14 cellular contexts compared by ENCODE assay signal in the genomic region with DNA sequence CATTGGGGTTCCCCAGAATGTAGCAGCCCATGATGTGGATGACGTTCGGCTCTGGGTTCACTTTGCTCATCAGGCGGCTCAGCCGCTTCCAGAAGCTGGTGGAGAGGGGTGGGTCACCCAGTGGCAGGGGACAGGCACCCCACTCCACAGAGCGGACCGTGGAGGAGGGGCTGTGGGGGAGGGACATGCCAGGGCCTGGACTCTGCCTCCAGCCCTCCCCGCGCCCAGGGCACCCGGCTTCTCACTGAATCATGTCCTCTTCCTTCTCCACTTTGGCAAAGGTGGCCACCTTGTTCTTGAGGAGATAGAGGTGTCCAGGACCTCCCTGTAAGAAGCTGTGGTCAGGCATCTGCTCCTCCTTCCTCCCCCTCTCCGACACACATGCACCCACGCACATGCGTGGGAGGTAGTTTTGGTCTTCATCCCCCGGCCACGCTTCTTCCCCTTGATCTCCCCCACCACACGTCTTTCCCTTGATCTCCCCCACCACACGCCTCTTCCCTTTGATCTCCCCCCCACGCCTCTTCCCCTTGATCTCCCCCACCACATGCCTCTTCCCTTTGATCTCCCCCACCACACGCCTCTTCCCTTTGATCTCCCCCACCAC. TPM values are rescaled to one million over a fixed set of nuclear protein-coding genes. Genes with fewer than 3 reads are reported as not detected.
A peak's percentile ranks its signal among the peaks of the same experiment; 100 is the strongest.
DNase-seq lines count a peak whose midpoint lies in the region; FAIRE-seq and TF ChIP-seq lines count a peak whose summit lies in the region.
"Had no signal": no experiment of that assay in that cellular context is flagged by ENCODE, and none has a peak within 500 bp of the region (broad histone marks: within the 10 kb centered on the region; RNA-seq: fewer than 3 reads in every experiment).

No MANE protein-coding gene starts in this region.

- TF ChIP-seq EP300 in transverse colon (IDR thresholded peaks at IDR 0.05; ENCODE audit: low read depth) (no peak), stomach (IDR thresholded peaks at IDR 0.05) (no peak)

- DNase-seq in stimulated activated CD4-positive, alpha-beta T cell treated with anti-CD3 and anti-CD28 coated beads, Interleukin-2, amount 100 ng/mL, for 4 hours (ENCODE audit: low read depth): peak; percentile 74
- no peak for DNase-seq in stimulated activated CD4-positive, alpha-beta T cell treated with anti-CD3 and anti-CD28 coated beads, Interleukin-2, amount 100 ng/mL, for 24 hours
- peak in 3 of 5 donors; percentile 15 to 43 (median 37) for DNase-seq in T-helper 1 cell
- peak; percentile 69 for DNase-seq in kidney
- peak; percentile 7 for DNase-seq in transverse colon
- DNase-seq in DMS114 treated with DMSO at 0.1 percent for 48 hours (lab: John Stamatoyannopoulos, UW; ENCODE audit: unreplicated experiment): no peak
- no peak for DNase-seq in stomach
- no peak for DNase-seq in neuronal stem cell (ENCODE audit: low spot score)
- DNase-seq: Calu3, NCI-H2171 had no signal

- no peak overlapping the region for H2BK5ac ChIP-seq in neuronal stem cell (ENCODE audit: low read length)

- H3K4ac ChIP-seq in neuronal stem cell (ENCODE audit: low read length): no peak overlapping the region

- H3K79me1 ChIP-seq in neuronal stem cell (ENCODE audit: low read depth, low read length): peaks cover 10% of the 10 kb centered on the region

- no peak for TF ChIP-seq POLR2A in transverse colon (IDR thresholded peaks at IDR 0.05)
- TF ChIP-seq POLR2A in stomach (IDR thresholded peaks at IDR 0.05): no peak

- no peak overlapping the region for H2AK5ac ChIP-seq in neuronal stem cell (ENCODE audit: low read depth, low read length)

- H3K27me3 ChIP-seq in transverse colon (no peaks in the 10 kb centered on the region), stomach (peaks cover 0 to 8% (median 0%) of the 10 kb centered on the region in 3 donors), neuronal stem cell (ENCODE audit: control insufficient read depth in 3 of 3, insufficient read depth in 3 of 3, low read depth in 1 of 3, low read length in 3 of 3) (no peaks in the 10 kb centered on the region)
- H3K27me3 ChIP-seq: cardiac muscle cell had no signal

- no peak overlapping the region for H2AFZ ChIP-seq in neuronal stem cell (ENCODE audit: low read length)

- no peak overlapping the region for H3K27ac ChIP-seq in kidney (ENCODE audit: low read depth in 2 of 2, low read length in 2 of 2)
- H3K27ac ChIP-seq in transverse colon: no peak overlapping the region
- no peak overlapping the region for H3K27ac ChIP-seq in stomach
- no peak overlapping the region for H3K27ac ChIP-seq in neuronal stem cell (replicated peaks; ENCODE audit: low read length)
- H3K27ac ChIP-seq: cardiac muscle cell had no signal

- no peaks in the 10 kb centered on the region for H3K36me3 ChIP-seq in kidney (ENCODE audit: control insufficient read depth in 1 of 2, insufficient read depth in 2 of 2, low read length in 2 of 2)
- no peaks in the 10 kb centered on the region for H3K36me3 ChIP-seq in transverse colon
- H3K36me3 ChIP-seq in stomach: peaks cover 14 to 33% (median 29%) of the 10 kb centered on the region in 4 donors
- H3K36me3 ChIP-seq in neuronal stem cell (replicated peaks in 1 of 2; ENCODE audit: control insufficient read depth in 2 of 2, insufficient read depth in 2 of 2, low read length in 2 of 2): peaks cover 15 to 42% of the 10 kb centered on the region in 2 donors
- H3K36me3 ChIP-seq: cardiac muscle cell had no signal

- no peak for FAIRE-seq in kidney (lab: Jason Lieb, UNC)

- no peak overlapping the region for H2BK120ac ChIP-seq in neuronal stem cell (ENCODE audit: low read depth, low read length)

- H3K4me1 ChIP-seq in kidney (ENCODE audit: control insufficient read depth in 1 of 2, insufficient read depth in 1 of 2, low read depth in 1 of 2, low read length in 2 of 2) (peaks cover 0 to 13% of the 10 kb centered on the region in 2 donors), transverse colon (peaks cover 13 to 26% (median 22%) of the 10 kb centered on the region in 4 donors), stomach (peaks cover 23 to 36% (median 34%) of the 10 kb centered on the region in 4 donors), neuronal stem cell (ENCODE audit: control insufficient read depth in 2 of 2, insufficient read depth in 1 of 2, low read depth in 1 of 2, low read length in 2 of 2) (peaks cover 5 to 14% of the 10 kb centered on the region in 2 donors)

- no peak overlapping the region for H3K23ac ChIP-seq in neuronal stem cell (ENCODE audit: low read depth, low read length, poor library complexity)

- in situ Hi-C loops in transverse colon (cut with MboI; ENCODE audit: low pct_ligation_motif_present in 1 of 4, low pct_unique_long_range_greater_than_20kb in 1 of 4, low sequenced_read_pairs in 3 of 4): no loop called here

- no peak overlapping the region for H4K8ac ChIP-seq in neuronal stem cell (ENCODE audit: low read depth, low read length)

- 75% methylated on average over 5 to 18 of the region's 18 CpGs for WGBS in transverse colon (ENCODE audit: low coverage in 1 of 2), 2 donors
- 87 to 91% (median 90%) methylated on average over 16 to 18 of the region's 18 CpGs for WGBS in stomach, 5 donors
- no CpG with 5 or more reads among the region's 18 CpGs for WGBS in neuronal stem cell (ENCODE audit: extremely low coverage in 2 of 2, insufficient read length in 2 of 2, insufficient replicate concordance in 1 of 2), 2 donors

- H3K4me3 ChIP-seq in kidney (ENCODE audit: low read length in 2 of 2) (no peak overlapping the region), transverse colon (no peak overlapping the region), stomach (no peak overlapping the region), neuronal stem cell (ENCODE audit: low read length in 2 of 2) (no peak overlapping the region)
- H3K4me3 ChIP-seq: cardiac muscle cell had no signal

- H3K14ac ChIP-seq in neuronal stem cell (ENCODE audit: low read length): no peak overlapping the region

- H3K9ac ChIP-seq in kidney (ENCODE audit: low read length in 2 of 2) (no peak overlapping the region), neuronal stem cell (ENCODE audit: low read depth, low read length, poor library complexity) (no peak overlapping the region)

- no peak overlapping the region for H3K4me2 ChIP-seq in neuronal stem cell (ENCODE audit: insufficient read depth, low read length, poor library complexity, severe bottlenecking)

- H3K9me3 ChIP-seq in kidney (ENCODE audit: control insufficient read depth in 1 of 2, low read length in 2 of 2) (no peaks in the 10 kb centered on the region), transverse colon (no peaks in the 10 kb centered on the region), stomach (no peaks in the 10 kb centered on the region), neuronal stem cell (replicated peaks in 1 of 2; ENCODE audit: control insufficient read depth in 2 of 2, insufficient read depth in 1 of 2, low read depth in 1 of 2, low read length in 2 of 2) (no peaks in the 10 kb centered on the region)

- no peak overlapping the region for H3K18ac ChIP-seq in neuronal stem cell (ENCODE audit: low read length)

- H2BK12ac ChIP-seq in neuronal stem cell (ENCODE audit: low read length): no peak overlapping the region

- intact Hi-C loops in kidney (cut with DNase I): no loop called here
- intact Hi-C loops in transverse colon (cut with DNase I; ENCODE audit: low total_unique reads): no loop called here
- intact Hi-C loops in stomach (cut with DNase I; ENCODE audit: low total_unique reads): no loop called here

- TF ChIP-seq CTCF in kidney (IDR thresholded peaks at IDR 0.05; ENCODE audit: borderline replicate concordance, extremely low read depth, insufficient read depth) (no peak), transverse colon (IDR thresholded peaks at IDR 0.05) (no peak), stomach (IDR thresholded peaks at IDR 0.05) (no peak)

- no peak overlapping the region for H4K91ac ChIP-seq in neuronal stem cell (ENCODE audit: low read depth, low read length, poor library complexity)

- no peak overlapping the region for H2BK15ac ChIP-seq in neuronal stem cell (ENCODE audit: low read length)

RNA-seq across cellular contexts. Expression of gene ENTPD8, which starts 8.9 kb away (rescaled TPM):
- 5.2 TPM for total RNA-seq in kidney
- 5.0 TPM for polyA plus RNA-seq in kidney (ENCODE audit: insufficient read depth, low read depth, low replicate concordance)
- total RNA-seq in transverse colon: 100 to 1,000 TPM in 1 of 4 donors, 10 to 100 TPM in 3; 20.7 to 109 (median 63.8) TPM
- total RNA-seq in stomach: 10 to 100 TPM in 2 of 5 donors, 1 to 10 TPM in 1, under 1 TPM in 2; 0.89 to 37.9 (median 5.9) TPM
- polyA plus RNA-seq in stomach: 10 to 100 TPM in 1 of 3 donors, 1 to 10 TPM in 2; 2.8 to 16.2 (median 7.6) TPM
- polyA plus RNA-seq in neuronal stem cell (2013, experiment 1 of 2): 0.03 TPM
- 0.04 TPM for polyA plus RNA-seq in neuronal stem cell (2013, experiment 2 of 2)
- total RNA-seq: epithelial cell of proximal tubule, lower leg skin, omental fat pad had no signal

RNA-seq across cellular contexts. Expression of gene NSMF, which starts 9.1 kb away (rescaled TPM):
- total RNA-seq in kidney (49.5 TPM), transverse colon (100 to 1,000 TPM in 1 of 4 donors, 10 to 100 TPM in 3; 44.6 to 130 (median 55.2) TPM), stomach (10 to 100 TPM; 11.7 to 84.9 (median 56.6) TPM)
- polyA plus RNA-seq in kidney (ENCODE audit: insufficient read depth, low read depth, low replicate concordance) (32.7 TPM), stomach (10 to 100 TPM; 20.3 to 45.4 (median 28.9) TPM)
- polyA plus RNA-seq in neuronal stem cell (2013, experiment 1 of 2): 46.8 TPM
- polyA plus RNA-seq in neuronal stem cell (2013, experiment 2 of 2): 45.0 TPM

RNA-seq across cellular contexts. Expression of gene NOXA1, which starts 26.8 kb away (rescaled TPM):
- total RNA-seq in kidney (21.8 TPM), transverse colon (10 to 100 TPM; 19.7 to 53.9 (median 40.8) TPM), stomach (10 to 100 TPM in 2 of 5 donors, 1 to 10 TPM in 3; 3.5 to 43.2 (median 8.3) TPM)
- polyA plus RNA-seq in kidney (ENCODE audit: insufficient read depth, low read depth, low replicate concordance) (19.1 TPM), stomach (10 to 100 TPM; 14.4 to 20.5 (median 15.1) TPM)
- 0.61 TPM for polyA plus RNA-seq in neuronal stem cell (2013, experiment 1 of 2)
- 0.64 TPM for polyA plus RNA-seq in neuronal stem cell (2013, experiment 2 of 2)

RNA-seq across cellular contexts. Expression of gene EXD3, which starts 27.1 kb away (rescaled TPM):
- total RNA-seq in kidney (44.5 TPM), transverse colon (100 to 1,000 TPM in 1 of 4 donors, 10 to 100 TPM in 3; 47.6 to 228 (median 74.2) TPM), stomach (100 to 1,000 TPM in 1 of 5 donors, 10 to 100 TPM in 4; 12.9 to 105 (median 28.1) TPM)
- polyA plus RNA-seq in kidney (ENCODE audit: insufficient read depth, low read depth, low replicate concordance) (18.9 TPM), stomach (10 to 100 TPM; 17.4 to 27.3 (median 20.7) TPM)
- polyA plus RNA-seq in neuronal stem cell (2013, experiment 1 of 2): 21.1 TPM
- 19.9 TPM for polyA plus RNA-seq in neuronal stem cell (2013, experiment 2 of 2)

Comparison
In these comparisons a context has a peak if more than half of its experiments do, and no peak if none do; other contexts are left out.
1. DNase-seq: peak in stimulated activated CD4-positive, alpha-beta T cell treated with anti-CD3 and anti-CD28 coated beads, Interleukin-2, amount 100 ng/mL, for 4 hours (single experiment), T-helper 1 cell (3 of 5), kidney (single experiment) and transverse colon (single experiment); none in stimulated activated CD4-positive, alpha-beta T cell treated with anti-CD3 and anti-CD28 coated beads, Interleukin-2, amount 100 ng/mL, for 24 hours (0 of 2), DMS114 treated with DMSO at 0.1 percent for 48 hours (single experiment), stomach (single experiment) and neuronal stem cell (single experiment).